9 cellular contexts compared by ENCODE assay signal in genomic region chr16:15434079-15434424, GRCh38. TPM values are rescaled to one million over a fixed set of nuclear protein-coding genes. Genes with fewer than 3 reads are reported as not detected.
A peak's percentile ranks its signal among the peaks of the same experiment; 100 is the strongest.
DNase-seq lines count a peak whose midpoint lies in the region; ATAC-seq and TF ChIP-seq lines count a peak whose summit lies in the region.
"Had no signal": no experiment of that assay in that cellular context is flagged by ENCODE, and none has a peak within 500 bp of the region (broad histone marks: within the 10 kb centered on the region; RNA-seq: fewer than 3 reads in every experiment).

No MANE protein-coding gene starts in this region.

- DNase-seq in cardiac muscle cell (ENCODE audit: low read depth in 1 of 2, low spot score in 1 of 2), result no peak
- DNase-seq in cardiac septum (ENCODE audit: low spot score), result no peak
- DNase-seq in colonic mucosa, result no peak
- DNase-seq in naive B cell, result no peak
- DNase-seq in NCI-H226, result no peak
- no peak for DNase-seq in NCI-H82 treated with DMSO at 0.1 percent for 48 hours (lab: John Stamatoyannopoulos, UW; ENCODE audit: unreplicated experiment)
- DNase-seq in sciatic nerve (ENCODE audit: low spot score), result no peak
- DNase-seq: DND-41 had no signal

- ATAC-seq in naive B cell (ENCODE audit: low read depth in 2 of 2) (no peak), HG02840 (IDR thresholded peaks at IDR 0.05; ENCODE audit: low FRiP score, unreplicated experiment) (no peak), sciatic nerve (no peak)

- H3K27me3 Mint-ChIP-seq in naive B cell, result peaks cover 21 to 34% (median 32%) of the 10 kb centered on the region in 3 donors

- no peak overlapping the region for H3K27ac ChIP-seq in cardiac muscle cell
- no peak overlapping the region for H3K27ac ChIP-seq in colonic mucosa

- no peaks in the 10 kb centered on the region for H3K36me3 ChIP-seq in cardiac muscle cell
- H3K36me3 ChIP-seq in colonic mucosa, result no peaks in the 10 kb centered on the region

- H3K4me3 Mint-ChIP-seq in naive B cell, result peak overlapping the region; percentile 2 to 77 (median 50)

- H3K36me3 Mint-ChIP-seq in naive B cell, result peaks cover 0 to 6% of the 10 kb centered on the region in 2 donors

- H3K27me3 ChIP-seq in cardiac muscle cell (peaks cover 21% of the 10 kb centered on the region), colonic mucosa (peaks cover 17% of the 10 kb centered on the region)

- H3K9ac ChIP-seq in colonic mucosa (ENCODE audit: low read depth in 2 of 2, low read length in 2 of 2), result no peak overlapping the region

- H3K4me1 ChIP-seq in cardiac muscle cell (ENCODE audit: low read depth), result peaks cover 4% of the 10 kb centered on the region
- H3K4me1 ChIP-seq in colonic mucosa, result no peaks in the 10 kb centered on the region

- TF ChIP-seq CTCF in cardiac muscle cell (IDR thresholded peaks at IDR 0.05; ENCODE audit: low read depth, low read length) (no peak), colonic mucosa (IDR thresholded peaks at IDR 0.05) (no peak)

- intact Hi-C loops in cardiac septum (cut with DNase I), result no loop called here
- intact Hi-C loops in colonic mucosa (cut with DNase I), result no loop called here
- intact Hi-C loops in sciatic nerve (cut with DNase I), result no loop called here

- peak overlapping the region; percentile 53 for H3K4me3 ChIP-seq in cardiac muscle cell
- peak overlapping the region; percentile 41 for H3K4me3 ChIP-seq in colonic mucosa

- H3K4me1 Mint-ChIP-seq in naive B cell, result peaks cover 5 to 17% (median 16%) of the 10 kb centered on the region in 3 donors

- peak overlapping the region in 1 of 6 donors; percentile 66 for H3K27ac Mint-ChIP-seq in naive B cell

- H3K9me3 Mint-ChIP-seq in naive B cell, result no peaks in the 10 kb centered on the region

- no peaks in the 10 kb centered on the region for H3K9me3 ChIP-seq in cardiac muscle cell (ENCODE audit: low read depth)
- H3K9me3 ChIP-seq in colonic mucosa, result no peaks in the 10 kb centered on the region

RNA-seq across cellular contexts. Expression of gene BMERB1, which starts 0.3 kb away (rescaled TPM):
- total RNA-seq in cardiac muscle cell (15.2 and 23.4 TPM in 2 replicates), cardiac septum (70.3 TPM), colonic mucosa (1 to 10 TPM; 6.2 to 9.1 TPM), sciatic nerve (40.0 TPM)
- polyA plus RNA-seq in cardiac muscle cell (11.9 and 22.1 TPM in 2 replicates), naive B cell (ENCODE audit: low read depth in 6 of 6) (1 to 10 TPM in 1 of 6 donors, under 1 TPM in 3, not detected in 2; 0.36 to 1.1 (median 0.82) TPM)

RNA-seq across cellular contexts. Expression of gene MPV17L, which starts 38.5 kb away (rescaled TPM):
- total RNA-seq in cardiac muscle cell, result 1.3 and 1.4 TPM in 2 replicates
- 1.0 and 1.8 TPM in 2 replicates for polyA plus RNA-seq in cardiac muscle cell
- 5.4 TPM for total RNA-seq in cardiac septum
- 1 to 10 TPM; 7.9 to 9.7 TPM for total RNA-seq in colonic mucosa
- not detected for polyA plus RNA-seq in naive B cell (ENCODE audit: low read depth in 6 of 6)
- 7.9 TPM for total RNA-seq in sciatic nerve

RNA-seq across cellular contexts. Expression of gene NPIPA5, which starts 56.0 kb away (rescaled TPM):
- total RNA-seq in cardiac muscle cell (3.8 and 5.8 TPM in 2 replicates), cardiac septum (6.7 TPM), colonic mucosa (1 to 10 TPM; 2.4 to 6.6 TPM), sciatic nerve (19.9 TPM)
- polyA plus RNA-seq in cardiac muscle cell (6.5 and 7.4 TPM in 2 replicates), naive B cell (ENCODE audit: low read depth in 6 of 6) (1 to 10 TPM in 1 of 6 donors, under 1 TPM in 1, not detected in 4; 0.82 to 1.0 TPM)
